8 cellular contexts compared by ENCODE assay signal in the genomic region with DNA sequence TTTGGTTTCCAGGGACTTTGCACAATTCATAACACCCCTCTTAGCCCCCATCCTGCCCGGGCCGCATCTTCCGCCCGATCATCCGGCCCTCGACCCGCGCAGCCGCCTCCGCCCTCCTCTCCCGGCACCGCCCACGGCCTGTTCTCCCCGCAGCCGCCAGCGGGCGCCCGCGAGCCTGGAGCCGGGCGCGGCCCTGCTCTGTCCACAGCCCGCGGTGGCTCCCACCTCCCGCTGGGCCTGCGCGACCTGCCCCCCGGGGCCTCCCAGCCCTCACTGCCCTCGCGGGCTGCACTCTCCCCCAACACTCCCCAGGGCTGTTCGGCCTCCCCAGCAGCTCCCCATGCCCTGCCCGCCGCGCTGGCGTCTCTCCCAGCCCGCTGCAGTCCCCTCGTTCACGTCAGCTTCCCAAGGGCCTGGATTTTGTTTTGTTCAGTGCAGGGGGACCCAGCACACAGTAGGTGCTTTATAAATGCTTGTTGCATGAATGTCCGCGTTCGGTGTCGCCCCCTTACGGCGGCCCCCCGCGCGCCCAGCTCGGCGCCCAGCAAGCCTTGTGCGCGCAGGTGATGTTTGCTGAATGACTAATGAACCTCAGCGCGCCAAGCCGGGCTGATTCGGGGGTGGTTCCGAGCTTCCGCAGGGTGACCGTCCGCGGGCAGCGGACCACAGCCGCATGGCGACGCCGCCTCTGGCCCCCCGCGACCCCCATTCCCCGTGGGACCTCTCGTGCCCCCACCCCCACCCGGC. TPM values are rescaled to one million over a fixed set of nuclear protein-coding genes. Genes with fewer than 3 reads are reported as not detected.
DNase-seq lines count a peak whose midpoint lies in the region; ATAC-seq, FAIRE-seq and TF ChIP-seq lines count a peak whose summit lies in the region.

No MANE protein-coding gene starts in this region.

- DNase-seq in 8988T (peak; percentile 99), GM13977 (ENCODE audit: low spot score) (peak; percentile 98), RCC 7860 (ENCODE audit: low spot score) (peak; percentile 30), activated gamma-delta T cell (lab: John Stamatoyannopoulos, UW) (peak; percentile 61), frontal cortex (ENCODE audit: low spot score in 2 of 2) (peak; percentile 93 to 95), superior temporal gyrus (ENCODE audit: extremely low spot score) (peak; percentile 77)

- H3K4me1 ChIP-seq in neutrophil (ENCODE audit: control insufficient read depth in 1 of 2, insufficient read depth in 1 of 2, low read depth in 1 of 2, low read length in 1 of 2), result peaks cover 9 to 23% of the 10 kb centered on the region in 2 experiments

- peak overlapping the region; percentile 63 to 71 for H3K4me3 ChIP-seq in neutrophil (ENCODE audit: low read depth in 1 of 2, low read length in 1 of 2)

- TF ChIP-seq CTCF in GM13977 (IDR thresholded peaks at IDR 0.05; ENCODE audit: extremely low read depth, insufficient read depth, missing control alignments) (peak; percentile 99), neutrophil (IDR thresholded peaks at IDR 0.05) (peak; percentile 96)

- peaks cover 21% of the 10 kb centered on the region for H3K36me3 ChIP-seq in neutrophil

- H3K27ac ChIP-seq in neutrophil, result peak overlapping the region; percentile 10

- no peak for FAIRE-seq in RCC 7860 (lab: Jason Lieb, UNC)
- FAIRE-seq in frontal cortex (lab: Jason Lieb, UNC), result no peak

- H3K27me3 ChIP-seq in neutrophil, result peaks cover 66% of the 10 kb centered on the region

- H3K9me3 ChIP-seq in neutrophil, result no peaks in the 10 kb centered on the region

- in situ Hi-C loops in GM13977 (cut with MboI; ENCODE audit: low pct_unique_long_range_greater_than_20kb, low sequenced_read_pairs, unreplicated experiment), result no loop called here

- peak; percentile 69 for ATAC-seq in HG03571 (IDR thresholded peaks at IDR 0.05; ENCODE audit: unreplicated experiment)

RNA-seq across cellular contexts. Expression of gene APC2, which starts 4.6 kb away (rescaled TPM):
- 116 TPM for total RNA-seq in frontal cortex

RNA-seq across cellular contexts. Expression of gene RPS15, which starts 7.2 kb away (rescaled TPM):
- 276 TPM for total RNA-seq in frontal cortex

RNA-seq across cellular contexts. Expression of gene C19orf25, which starts 33.7 kb away (rescaled TPM):
- total RNA-seq in frontal cortex, result 17.9 TPM

RNA-seq across cellular contexts. Expression of gene DAZAP1, which starts 38.0 kb away (rescaled TPM):
- 43.6 TPM for total RNA-seq in frontal cortex

RNA-seq across cellular contexts. Expression of gene GAMT, which starts 44.0 kb away (rescaled TPM):
- 15.5 TPM for total RNA-seq in frontal cortex

Comparison
In these comparisons a context has a peak if more than half of its experiments do, and no peak if none do; other contexts are left out.
1. Peak in every context shown above with its lines: DNase-seq, ATAC-seq, H3K4me3 ChIP-seq and H3K27ac ChIP-seq.
2. DNase-seq: peak in every context shown above with its lines; median percentile 99 in 8988T; 98 in GM13977; 94 in frontal cortex; 77 in superior temporal gyrus; 61 in activated gamma-delta T cell; 30 in RCC 7860.